Comparison of ENCODE assay signal across 14 cellular contexts in genomic region chr7:47726047-47726726, GRCh38.
"Had no signal": no experiment of that assay in that cellular context is flagged by ENCODE, and none has a peak within 500 bp of the region (broad histone marks: within the 10 kb centered on the region; RNA-seq: fewer than 3 reads in every experiment).

No MANE protein-coding gene starts in this region.

- ATAC-seq: activated CD4-positive, CD25-positive, alpha-beta regulatory T cell treated with anti-CD3 and anti-CD28 coated beads, Interleukin-2, amount 50 U/mL, for 24 hours; activated CD8-positive, alpha-beta memory T cell treated with anti-CD3 and anti-CD28 coated beads, Interleukin-2, amount 10 ng/mL, durations not matched to agents 7 days and 5 days; activated T-cell treated with anti-CD3 and anti-CD28 coated beads, Interleukin-2, amount 50 U/mL, for 4 hours; stimulated activated effector memory CD8-positive, alpha-beta T cell treated with anti-CD3 and anti-CD28 coated beads, Interleukin-12 subunit alpha, Interleukin-12 subunit beta, amount 100 ng/mL, for 72 hours had no signal

- DNase-seq: activated CD4-positive, alpha-beta T cell treated with anti-CD3 and anti-CD28 coated beads, Interleukin-2, amount 50 U/mL, for 48 hours; activated CD8-positive, alpha-beta memory T cell treated with anti-CD3 and anti-CD28 coated beads, Interleukin-2, amount 10 ng/mL, durations not matched to agents 7 days and 5 days; activated effector memory CD4-positive, alpha-beta T cell treated with anti-CD3 and anti-CD28 coated beads, Interleukin-2, amount 50 U/mL, for 16 hours; activated naive CD8-positive, alpha-beta T cell treated with anti-CD3 and anti-CD28 coated beads, Interleukin-2, amount 10 ng/mL, durations not matched to agents 7 days and 5 days; activated T-cell treated with anti-CD3 and anti-CD28 coated beads, Interleukin-2, amount 50 U/mL, for 4 hours; aorta; dorsolateral prefrontal cortex; esophagus squamous epithelium; foreskin fibroblast; left lung; ovary had no signal

- H3K4me3 Mint-ChIP-seq: activated CD8-positive, alpha-beta memory T cell treated with anti-CD3 and anti-CD28 coated beads, Interleukin-2, amount 10 ng/mL, durations not matched to agents 7 days and 5 days; activated naive CD8-positive, alpha-beta T cell treated with anti-CD3 and anti-CD28 coated beads, Interleukin-2, amount 10 ng/mL, durations not matched to agents 7 days and 5 days; activated T-cell treated with anti-CD3 and anti-CD28 coated beads, Interleukin-2, amount 50 U/mL, for 4 hours; stimulated activated effector memory CD8-positive, alpha-beta T cell treated with anti-CD3 and anti-CD28 coated beads, Interleukin-12 subunit alpha, Interleukin-12 subunit beta, amount 100 ng/mL, for 72 hours; type B pancreatic cell had no signal

- H3K9me3 Mint-ChIP-seq: activated naive CD8-positive, alpha-beta T cell treated with anti-CD3 and anti-CD28 coated beads, Interleukin-2, amount 10 ng/mL, durations not matched to agents 7 days and 5 days; activated T-cell treated with anti-CD3 and anti-CD28 coated beads, Interleukin-2, amount 50 U/mL, for 4 hours; stimulated activated effector memory CD8-positive, alpha-beta T cell treated with anti-CD3 and anti-CD28 coated beads, Interleukin-12 subunit alpha, Interleukin-12 subunit beta, amount 100 ng/mL, for 72 hours; type B pancreatic cell had no signal

- H3K4me1 Mint-ChIP-seq: activated CD8-positive, alpha-beta memory T cell treated with anti-CD3 and anti-CD28 coated beads, Interleukin-2, amount 10 ng/mL, durations not matched to agents 7 days and 5 days; activated naive CD8-positive, alpha-beta T cell treated with anti-CD3 and anti-CD28 coated beads, Interleukin-2, amount 10 ng/mL, durations not matched to agents 7 days and 5 days had no signal

- H3K27ac Mint-ChIP-seq: activated CD8-positive, alpha-beta memory T cell treated with anti-CD3 and anti-CD28 coated beads, Interleukin-2, amount 10 ng/mL, durations not matched to agents 7 days and 5 days; activated naive CD8-positive, alpha-beta T cell treated with anti-CD3 and anti-CD28 coated beads, Interleukin-2, amount 10 ng/mL, durations not matched to agents 7 days and 5 days; stimulated activated effector memory CD8-positive, alpha-beta T cell treated with anti-CD3 and anti-CD28 coated beads, Interleukin-12 subunit alpha, Interleukin-12 subunit beta, amount 100 ng/mL, for 72 hours; type B pancreatic cell had no signal

- H3K36me3 Mint-ChIP-seq: activated CD8-positive, alpha-beta memory T cell treated with anti-CD3 and anti-CD28 coated beads, Interleukin-2, amount 10 ng/mL, durations not matched to agents 7 days and 5 days; activated naive CD8-positive, alpha-beta T cell treated with anti-CD3 and anti-CD28 coated beads, Interleukin-2, amount 10 ng/mL, durations not matched to agents 7 days and 5 days; stimulated activated effector memory CD8-positive, alpha-beta T cell treated with anti-CD3 and anti-CD28 coated beads, Interleukin-12 subunit alpha, Interleukin-12 subunit beta, amount 100 ng/mL, for 72 hours; type B pancreatic cell had no signal
